Comparison of ENCODE assay signal across 1 cellular context in the genomic region with DNA sequence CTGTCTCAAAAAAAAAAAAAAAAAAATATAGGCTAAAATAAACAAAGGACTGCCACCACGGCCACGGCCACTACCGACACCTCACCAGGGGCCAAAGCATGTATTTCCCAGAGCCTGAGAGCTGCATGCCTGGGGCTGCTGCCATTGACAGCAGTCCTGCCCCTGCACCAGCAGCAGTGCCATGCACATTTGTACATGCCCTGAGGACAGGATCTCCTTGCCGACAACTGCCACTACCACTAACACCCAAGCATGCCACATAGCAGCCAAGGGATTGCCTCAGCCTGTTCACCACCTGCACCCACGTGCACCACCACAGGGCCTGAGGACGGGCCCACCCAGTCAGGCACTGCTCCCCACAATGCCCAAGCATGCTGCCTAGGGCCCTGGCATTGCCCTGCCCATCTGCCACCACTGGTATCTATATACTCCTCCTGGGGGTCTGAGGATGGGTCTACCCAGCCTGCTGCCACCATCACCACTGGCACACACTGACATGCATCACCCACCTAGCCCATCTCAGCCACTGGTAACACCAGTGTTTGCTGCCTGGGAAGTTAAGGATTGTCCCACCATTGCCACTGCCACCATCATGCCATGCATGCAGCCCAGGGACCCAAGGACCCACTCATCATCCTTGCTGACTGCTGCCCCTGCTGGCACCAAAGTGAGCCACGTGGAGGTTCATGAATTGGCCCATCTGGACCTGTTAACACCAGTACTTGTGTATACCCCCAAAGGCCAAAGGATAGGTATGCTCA.
TF ChIP-seq lines count a peak whose summit lies in the region.

No MANE protein-coding gene starts in this region.

TF ChIP-seq in H1, 55 proteins besides CTCF, POLR2A, EP300 and RAD21:
- no peak for TF ChIP-seq NANOG (IDR thresholded peaks at IDR 0.05; ENCODE audit: insufficient read depth, low read depth, low read length, poor library complexity, severe bottlenecking)
- peak; percentile 53; the same call in 1 of the 2 replicates for TF ChIP-seq MAX (IDR thresholded peaks at IDR 0.05)
